In the genomic region with DNA sequence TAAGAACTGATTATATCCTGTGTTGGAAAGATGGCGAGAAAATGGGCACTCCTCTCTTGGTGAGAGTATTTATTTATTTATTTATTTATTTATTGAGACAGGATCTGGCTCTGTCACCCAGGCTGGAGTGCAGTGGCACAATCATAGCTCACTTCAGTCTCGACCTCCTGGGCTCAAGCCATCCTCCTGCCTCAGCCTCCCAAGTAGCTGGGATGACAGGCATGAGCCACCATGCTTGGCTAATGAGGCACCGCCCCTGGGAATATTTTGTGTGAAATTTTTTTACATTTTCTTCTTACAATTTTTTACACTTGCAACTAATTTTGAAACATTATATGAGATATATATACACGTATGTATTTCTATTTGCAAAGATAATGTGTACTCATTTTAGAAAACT, we compare ENCODE assay signal across 20 cellular contexts.
"Had no signal": no experiment of that assay in that cellular context is flagged by ENCODE, and none has a peak within 500 bp of the region (broad histone marks: within the 10 kb centered on the region; RNA-seq: fewer than 3 reads in every experiment).

No MANE protein-coding gene starts in this region.

- DNase-seq: dermis blood vessel endothelial cell; effector CD8-positive, alpha-beta T cell; effector memory CD8-positive, alpha-beta T cell; foreskin keratinocyte; glutamatergic neuron; heart right ventricle; hippocampal formation; kidney glomerular epithelial cell; left colon; left ventricle myocardium superior; lower lobe of right lung; mesenchymal stem cell; mucosa of descending colon had no signal

- H3K36me3 ChIP-seq: esophagus muscularis mucosa, gastroesophageal sphincter, heart right ventricle, lower lobe of right lung had no signal

- H3K9me3 Mint-ChIP-seq: effector memory CD8-positive, alpha-beta T cell; endodermal cell; mesothelial cell of epicardium had no signal

- H3K27ac Mint-ChIP-seq: effector memory CD8-positive, alpha-beta T cell; endodermal cell; mesothelial cell of epicardium had no signal

- ATAC-seq: effector memory CD8-positive, alpha-beta T cell; foreskin keratinocyte; gastroesophageal sphincter; heart right ventricle; left colon; left lobe of liver; left ventricle myocardium superior; lower lobe of right lung; mucosa of descending colon had no signal

- H3K4me3 ChIP-seq: coronary artery, dorsolateral prefrontal cortex, esophagus muscularis mucosa, gastroesophageal sphincter, heart right ventricle, lower lobe of right lung, mucosa of descending colon had no signal

- H3K9me3 ChIP-seq: esophagus muscularis mucosa, gastroesophageal sphincter, heart right ventricle, lower lobe of right lung, mucosa of descending colon had no signal

- H3K36me3 Mint-ChIP-seq: mesothelial cell of epicardium had no signal

- H3K27me3 ChIP-seq: dorsolateral prefrontal cortex, gastroesophageal sphincter had no signal

- H3K27ac ChIP-seq: coronary artery, dorsolateral prefrontal cortex, esophagus muscularis mucosa, foreskin keratinocyte, gastroesophageal sphincter, heart right ventricle, lower lobe of right lung had no signal

- H3K4me3 Mint-ChIP-seq: effector memory CD8-positive, alpha-beta T cell; endodermal cell; mesothelial cell of epicardium had no signal

- H3K4me1 ChIP-seq: esophagus muscularis mucosa, foreskin keratinocyte, gastroesophageal sphincter, heart right ventricle, lower lobe of right lung had no signal

- H3K4me1 Mint-ChIP-seq: endodermal cell, mesothelial cell of epicardium had no signal
